10 cellular contexts compared by ENCODE assay signal in genomic region chr19:48878219-48879024, GRCh38. TPM values are rescaled to one million over a fixed set of nuclear protein-coding genes. Genes with fewer than 3 reads are reported as not detected.
A peak's percentile ranks its signal among the peaks of the same experiment; 100 is the strongest.
DNase-seq lines count a peak whose midpoint lies in the region; ATAC-seq, FAIRE-seq and TF ChIP-seq lines count a peak whose summit lies in the region.
"Had no signal": no experiment of that assay in that cellular context is flagged by ENCODE, and none has a peak within 500 bp of the region (broad histone marks: within the 10 kb centered on the region; RNA-seq: fewer than 3 reads in every experiment).

No MANE protein-coding gene starts in this region.

- intact Hi-C loops in endothelial cell of umbilical vein (cut with micrococcal nuclease) (no loop called here), ovary (cut with DNase I) (loop anchor here in 1 of 4 donors (10.0 kb wide), 1 partner anchor 86 kb away; the partner anchor contains the start of gene FTL)

- H3K9me3 ChIP-seq in SK-N-MC (ENCODE audit: low read depth, low read length) (no peaks in the 10 kb centered on the region), endothelial cell of umbilical vein (replicated peaks; ENCODE audit: control insufficient read depth, insufficient read depth, low read length) (no peaks in the 10 kb centered on the region), ovary (no peaks in the 10 kb centered on the region)

- H3K4me2 ChIP-seq in endothelial cell of umbilical vein (ENCODE audit: insufficient read depth, low read length) = no peak overlapping the region

- H3K9me1 ChIP-seq in endothelial cell of umbilical vein (replicated peaks; ENCODE audit: control insufficient read depth, extremely low read depth, insufficient read depth, low read length) = no peaks in the 10 kb centered on the region

- DNase-seq in CMK (ENCODE audit: low read depth) = peak; percentile 96
- DNase-seq in SK-N-MC (ENCODE audit: low read depth, low spot score) = no peak
- DNase-seq in endothelial cell of umbilical vein (ENCODE audit: low read depth, low spot score) = peak; percentile 77
- peak in 3 of 5 donors; percentile 37 to 76 (median 60) for DNase-seq in ovary
- no peak for DNase-seq in NCI-H526 treated with DMSO at 0.1 percent for 48 hours (lab: John Stamatoyannopoulos, UW)
- no peak for DNase-seq in midbrain (lab: John Stamatoyannopoulos, UW)
- no peak for DNase-seq in NOMO-1 treated with dmso at 0.1 percent for 144 hours (lab: John Stamatoyannopoulos, UW; ENCODE audit: unreplicated experiment)
- DNase-seq: activated CD8-positive, alpha-beta memory T cell treated with anti-CD3 and anti-CD28 coated beads, Interleukin-2, amount 50 U/mL, for 48 hours had no signal

- H3K27ac ChIP-seq in SK-N-MC (peak overlapping the region; percentile 26; the same call in 1 of the 2 replicates), endothelial cell of umbilical vein (ENCODE audit: insufficient read depth, low read depth, low read length) (no peak overlapping the region), ovary (no peak overlapping the region)

- H3K79me2 ChIP-seq in endothelial cell of umbilical vein (ENCODE audit: control insufficient read depth, insufficient read depth, low read length) = peaks cover 29% of the 10 kb centered on the region

- TF ChIP-seq CTCF in endothelial cell of umbilical vein (IDR thresholded peaks at IDR 0.05; ENCODE audit: extremely low read depth in 1 of 2, insufficient read depth in 1 of 2, low read depth in 1 of 2, low read length in 2 of 2) = no peak
- TF ChIP-seq CTCF in ovary (IDR thresholded peaks at IDR 0.05) = no peak

- H3K4me3 ChIP-seq in SK-N-MC (no peak overlapping the region), endothelial cell of umbilical vein (replicated peaks in 1 of 3; ENCODE audit: insufficient read depth in 1 of 3, low read depth in 1 of 3, low read length in 3 of 3) (no peak overlapping the region), ovary (no peak overlapping the region)

- H3K4me1 ChIP-seq in endothelial cell of umbilical vein (ENCODE audit: control insufficient read depth, extremely low read depth, insufficient read depth, low read length) (peaks cover 25% of the 10 kb centered on the region), ovary (ENCODE audit: insufficient read depth) (peaks cover 7% of the 10 kb centered on the region)

- H3K36me3 ChIP-seq in SK-N-MC (ENCODE audit: insufficient read depth, low read length) (peaks cover 27% of the 10 kb centered on the region), endothelial cell of umbilical vein (ENCODE audit: control insufficient read depth in 2 of 2, extremely low read depth in 1 of 2, insufficient read depth in 2 of 2, low read length in 2 of 2) (peaks cover 15 to 18% of the 10 kb centered on the region in 2 experiments), ovary (no peaks in the 10 kb centered on the region)

- H4K20me1 ChIP-seq in endothelial cell of umbilical vein (replicated peaks; ENCODE audit: control insufficient read depth, extremely low read depth, insufficient read depth, low read length) = no peaks in the 10 kb centered on the region

- peak; percentile 19 for TF ChIP-seq EP300 in ovary (IDR thresholded peaks at IDR 0.05)

- no TSS peak for BruUV-seq in endothelial cell of umbilical vein (replicated peaks; lab: Mats Ljungman, UMichigan)

- no peak for ATAC-seq in HG03442 (IDR thresholded peaks at IDR 0.05; ENCODE audit: unreplicated experiment)

- CTCF ChIA-PET in endothelial cell of umbilical vein (lab: Charles Lee) = interaction anchor here (0.6 to 4.4 kb wide), 5 partner anchors 10 to 92 kb away, joined by 3 to 34 read pairs (median 3); partner anchors contain the start of genes HSD17B14 and NUCB1

- POLR2A ChIA-PET in endothelial cell of umbilical vein (lab: Charles Lee) = interaction anchor here (0.7 to 1.7 kb wide), 2 partner anchors 22 to 320 kb away, joined by 4 to 5 read pairs; partner anchors contain the start of gene NUCB1

- H2AFZ ChIP-seq in endothelial cell of umbilical vein (ENCODE audit: low read depth, low read length) = no peak overlapping the region

- dilution Hi-C loops in endothelial cell of umbilical vein (cut with MboI; ENCODE audit: extremely low pct_ligation_motif_present, low sequenced_read_pairs) = no loop called here

- H3K9ac ChIP-seq in SK-N-MC (ENCODE audit: insufficient read length) = no peak overlapping the region
- no peak overlapping the region for H3K9ac ChIP-seq in endothelial cell of umbilical vein (replicated peaks; ENCODE audit: extremely low read depth, insufficient read depth, low read length)

- WGBS in ovary, 3 donors = 36 to 53% (median 45%) methylated on average over 10 of the region's 10 CpGs

- H3K27me3 ChIP-seq in endothelial cell of umbilical vein (ENCODE audit: control insufficient read depth in 2 of 2, insufficient read depth in 2 of 2, low read length in 2 of 2) = no peaks in the 10 kb centered on the region
- no peaks in the 10 kb centered on the region for H3K27me3 ChIP-seq in ovary

- no peak for TF ChIP-seq POLR2A in endothelial cell of umbilical vein (IDR thresholded peaks at IDR 0.05; ENCODE audit: low read depth, low read length)
- TF ChIP-seq POLR2A in ovary (IDR thresholded peaks at IDR 0.05) = no peak

- FAIRE-seq in endothelial cell of umbilical vein (lab: Jason Lieb, UNC) = peak; percentile 63

TF ChIP-seq in endothelial cell of umbilical vein, 7 proteins besides CTCF, POLR2A, EP300 and RAD21:
- TF ChIP-seq MAX (IDR thresholded peaks at IDR 0.05; ENCODE audit: insufficient read depth, insufficient read length) = no peak
- peak; percentile 13 for TF ChIP-seq GATA2 (IDR thresholded peaks at IDR 0.05; ENCODE audit: insufficient read depth, insufficient read length, low read depth, low read length)

RNA-seq across cellular contexts. Expression of gene PPP1R15A, which starts 6.2 kb away (rescaled TPM):
- 67.4 and 73.4 TPM in 2 replicates for total RNA-seq in endothelial cell of umbilical vein
- polyA plus RNA-seq in endothelial cell of umbilical vein = 34.3 and 42.3 TPM in 2 replicates
- 59.0 and 85.4 TPM in 2 replicates for polyA plus RNA-seq in endothelial cell of umbilical vein (2011; cell fraction: cytosol; rRNA removed)
- polyA plus RNA-seq in endothelial cell of umbilical vein (2011; cell fraction: nucleus; rRNA removed) = 129 and 133 TPM in 2 replicates
- polyA plus RNA-seq in endothelial cell of umbilical vein (2012) = 62.9 and 77.9 TPM in 2 replicates
- polyA minus RNA-seq in endothelial cell of umbilical vein = 29.3 and 36.4 TPM in 2 replicates
- polyA minus RNA-seq in endothelial cell of umbilical vein (2011; cell fraction: cytosol; rRNA and poly(A)+ RNA removed) = 16.9 TPM
- 48.8 and 83.7 TPM in 2 replicates for polyA minus RNA-seq in endothelial cell of umbilical vein (2011; cell fraction: nucleus; rRNA and poly(A)+ RNA removed)
- 100 to 1,000 TPM in 1 of 7 donors, 10 to 100 TPM in 6; 22.8 to 156 (median 40.1) TPM for total RNA-seq in ovary
- polyA plus RNA-seq in ovary = 10 to 100 TPM; 63.2 to 66.2 TPM

RNA-seq across cellular contexts. Expression of gene PLEKHA4, which starts 10.0 kb away (rescaled TPM):
- total RNA-seq in endothelial cell of umbilical vein (4.9 and 10.1 TPM in 2 replicates), ovary (10 to 100 TPM; 18.3 to 96.5 (median 52.7) TPM)
- polyA plus RNA-seq in endothelial cell of umbilical vein (3.9 and 4.5 TPM in 2 replicates), ovary (10 to 100 TPM; 18.8 to 50.9 TPM)
- 2.2 and 3.6 TPM in 2 replicates for polyA plus RNA-seq in endothelial cell of umbilical vein (2011; cell fraction: cytosol; rRNA removed)
- polyA plus RNA-seq in endothelial cell of umbilical vein (2011; cell fraction: nucleus; rRNA removed) = 5.3 and 6.6 TPM in 2 replicates
- polyA plus RNA-seq in endothelial cell of umbilical vein (2012) = 3.1 and 6.5 TPM in 2 replicates
- polyA minus RNA-seq in endothelial cell of umbilical vein = 4.5 and 4.6 TPM in 2 replicates
- polyA minus RNA-seq in endothelial cell of umbilical vein (2011; cell fraction: cytosol; rRNA and poly(A)+ RNA removed) = not detected
- polyA minus RNA-seq in endothelial cell of umbilical vein (2011; cell fraction: nucleus; rRNA and poly(A)+ RNA removed) = 2.7 and 2.9 TPM in 2 replicates

RNA-seq across cellular contexts. Expression of gene TULP2, which starts 20.1 kb away (rescaled TPM):
- total RNA-seq in endothelial cell of umbilical vein = not detected in 2 replicates
- polyA plus RNA-seq in endothelial cell of umbilical vein = 0.08 and 0.18 TPM in 2 replicates
- polyA plus RNA-seq in endothelial cell of umbilical vein (2011; cell fraction: cytosol; rRNA removed) = 0.07 and 0.14 TPM in 2 replicates
- 0.10 and 0.18 TPM in 2 replicates for polyA plus RNA-seq in endothelial cell of umbilical vein (2011; cell fraction: nucleus; rRNA removed)
- not detected in 2 replicates for polyA plus RNA-seq in endothelial cell of umbilical vein (2012)
- polyA minus RNA-seq in endothelial cell of umbilical vein = 0.53 TPM in 1 of 2 replicates, not detected in the other
- not detected for polyA minus RNA-seq in endothelial cell of umbilical vein (2011; cell fraction: cytosol; rRNA and poly(A)+ RNA removed)
- not detected in 2 replicates for polyA minus RNA-seq in endothelial cell of umbilical vein (2011; cell fraction: nucleus; rRNA and poly(A)+ RNA removed)
- 1 to 10 TPM in 5 of 7 donors, not detected in 2; 1.8 to 3.3 (median 2.5) TPM for total RNA-seq in ovary
- polyA plus RNA-seq in ovary = under 1 TPM; 0.35 to 0.40 TPM
- total RNA-seq: NCI-H460 had no signal

RNA-seq across cellular contexts. Expression of gene NUCB1, which starts 21.7 kb away (rescaled TPM):
- total RNA-seq in endothelial cell of umbilical vein (190 and 194 TPM in 2 replicates), ovary (100 to 1,000 TPM; 128 to 249 (median 189) TPM)
- polyA plus RNA-seq in endothelial cell of umbilical vein (231 and 237 TPM in 2 replicates), ovary (100 to 1,000 TPM; 141 to 230 TPM)
- 169 and 211 TPM in 2 replicates for polyA plus RNA-seq in endothelial cell of umbilical vein (2011; cell fraction: cytosol; rRNA removed)
- 141 and 158 TPM in 2 replicates for polyA plus RNA-seq in endothelial cell of umbilical vein (2011; cell fraction: nucleus; rRNA removed)
- polyA plus RNA-seq in endothelial cell of umbilical vein (2012) = 138 and 226 TPM in 2 replicates
- polyA minus RNA-seq in endothelial cell of umbilical vein = 57.5 and 82.7 TPM in 2 replicates
- polyA minus RNA-seq in endothelial cell of umbilical vein (2011; cell fraction: cytosol; rRNA and poly(A)+ RNA removed) = 37.8 TPM
- polyA minus RNA-seq in endothelial cell of umbilical vein (2011; cell fraction: nucleus; rRNA and poly(A)+ RNA removed) = 18.1 and 35.4 TPM in 2 replicates

RNA-seq across cellular contexts. Expression of gene HSD17B14, which starts 42.1 kb away (rescaled TPM):
- 20.9 and 21.5 TPM in 2 replicates for total RNA-seq in endothelial cell of umbilical vein
- polyA plus RNA-seq in endothelial cell of umbilical vein = 44.5 and 46.3 TPM in 2 replicates
- 15.0 and 24.3 TPM in 2 replicates for polyA plus RNA-seq in endothelial cell of umbilical vein (2011; cell fraction: cytosol; rRNA removed)
- polyA plus RNA-seq in endothelial cell of umbilical vein (2011; cell fraction: nucleus; rRNA removed) = 39.2 and 43.9 TPM in 2 replicates
- 17.7 and 28.1 TPM in 2 replicates for polyA plus RNA-seq in endothelial cell of umbilical vein (2012)
- polyA minus RNA-seq in endothelial cell of umbilical vein = 9.4 and 9.6 TPM in 2 replicates
- polyA minus RNA-seq in endothelial cell of umbilical vein (2011; cell fraction: cytosol; rRNA and poly(A)+ RNA removed) = not detected
- polyA minus RNA-seq in endothelial cell of umbilical vein (2011; cell fraction: nucleus; rRNA and poly(A)+ RNA removed) = 8.8 and 18.9 TPM in 2 replicates
- 10 to 100 TPM; 22.9 to 82.8 (median 46.1) TPM for total RNA-seq in ovary
- 10 to 100 TPM; 10.6 to 78.7 TPM for polyA plus RNA-seq in ovary

Comparison
In these comparisons a context has a peak if more than half of its experiments do, and no peak if none do; other contexts are left out.
1. DNase-seq: peak in CMK (single experiment), endothelial cell of umbilical vein (single experiment) and ovary (3 of 5); none in SK-N-MC (single experiment), NCI-H526 treated with DMSO at 0.1 percent for 48 hours (single experiment), midbrain (single experiment) and NOMO-1 treated with dmso at 0.1 percent for 144 hours (single experiment).